Comparison of ENCODE assay signal across 1 cellular context in genomic region chr22:20026204-20026908, GRCh38.
TF ChIP-seq lines count a peak whose summit lies in the region.

No MANE protein-coding gene starts in this region.

TF ChIP-seq in K562, 482 proteins besides CTCF, POLR2A, EP300 and RAD21:
- TF ChIP-seq MTA1 (IDR thresholded peaks at IDR 0.05; ENCODE audit: borderline replicate concordance) (no peak), TRIM28 (IDR thresholded peaks at IDR 0.05) (no peak), MAX (CRISPR knock-in tag; IDR thresholded peaks at IDR 0.05) (no peak), ATF4 (CRISPR knock-in tag; IDR thresholded peaks at IDR 0.05) (no peak), NR0B1 (IDR thresholded peaks at IDR 0.05; ENCODE audit: partially characterized antibody) (no peak), BCL6 (CRISPR knock-in tag; IDR thresholded peaks at IDR 0.05) (no peak), ZNF695 (CRISPR knock-in tag; IDR thresholded peaks at IDR 0.05) (no peak), ZNF384 (IDR thresholded peaks at IDR 0.05; ENCODE audit: low read depth, low read length) (peak; percentile 80; the same call in 1 of the 2 replicates), ELF2 (CRISPR knock-in tag; IDR thresholded peaks at IDR 0.05) (no peak), WHSC1 (IDR thresholded peaks at IDR 0.05; ENCODE audit: low read length) (peak; percentile 94), TSC22D4 (tag; IDR thresholded peaks at IDR 0.05) (peak; percentile 81; the same call in 1 of the 2 replicates), ZNF764 (CRISPR knock-in tag; IDR thresholded peaks at IDR 0.05; ENCODE audit: low read depth) (peak; percentile 6; the same call in 1 of the 2 replicates), KAT2B (IDR thresholded peaks at IDR 0.05; ENCODE audit: low read depth, low read length) (no peak), E2F6 (IDR thresholded peaks at IDR 0.05; ENCODE audit: borderline replicate concordance in 1 of 2, extremely low read depth in 1 of 2, insufficient read depth in 1 of 2, insufficient read length in 1 of 2, low read depth in 1 of 2, low read length in 1 of 2, poor library complexity in 1 of 2, severe bottlenecking in 1 of 2) (peak in 1 of 2 experiments; percentile 53)
TF ChIP-seq in K562: peak in this region for 5.
